11 cellular contexts compared by ENCODE assay signal in genomic region chr17:74192950-74193781, GRCh38. TPM values are rescaled to one million over a fixed set of nuclear protein-coding genes. Genes with fewer than 3 reads are reported as not detected.
DNase-seq lines count a peak whose midpoint lies in the region; ATAC-seq, FAIRE-seq and TF ChIP-seq lines count a peak whose summit lies in the region.
"Had no signal": no experiment of that assay in that cellular context is flagged by ENCODE, and none has a peak within 500 bp of the region (broad histone marks: within the 10 kb centered on the region; RNA-seq: fewer than 3 reads in every experiment).

No MANE protein-coding gene starts in this region.

- BruUV-seq in IMR-90 (replicated peaks; lab: Mats Ljungman, UMichigan): no TSS peak

- H3K79me1 ChIP-seq in IMR-90 (ENCODE audit: low read depth in 1 of 2, low read length in 2 of 2): no peaks in the 10 kb centered on the region

- no peaks in the 10 kb centered on the region for H3K9me3 ChIP-seq in IMR-90 (ENCODE audit: control insufficient read depth, insufficient read depth, low read length)

- TF ChIP-seq POLR2A in IMR-90 (IDR thresholded peaks at IDR 0.05; ENCODE audit: low read depth, low read length) (no peak), GM12892 (IDR thresholded peaks at IDR 0.05; ENCODE audit: low read depth, low read length) (no peak)

- H3K36me3 ChIP-seq in IMR-90 (ENCODE audit: control insufficient read depth, insufficient read depth, low read length): no peaks in the 10 kb centered on the region

- no peak overlapping the region for H3K23ac ChIP-seq in IMR-90 (ENCODE audit: low read depth, low read length)

- no peak overlapping the region for H3K9ac ChIP-seq in IMR-90 (ENCODE audit: low read depth, low read length)

- no peaks in the 10 kb centered on the region for H3K4me1 ChIP-seq in IMR-90 (ENCODE audit: control insufficient read depth, insufficient read depth, low read length)

- dilution Hi-C loops in IMR-90 (cut with HindIII; ENCODE audit: low sequenced_read_pairs, unreplicated experiment): no loop called here

- TF ChIP-seq CTCF in IMR-90 (conservative IDR thresholded peaks at IDR 0.05; ENCODE audit: low read depth, low read length) (no peak), RWPE1 (conservative IDR thresholded peaks at IDR 0.05; ENCODE audit: low read depth) (no peak)

- no peak overlapping the region for H4K8ac ChIP-seq in IMR-90 (ENCODE audit: low read depth in 2 of 2, low read length in 2 of 2)

- no peak overlapping the region for H2BK15ac ChIP-seq in IMR-90 (ENCODE audit: low read depth, low read length)

- 28% methylated on average over 2 of the region's 12 CpGs; no CpG with 5 or more reads in 1 of the 2 experiments for whole genome bisulfite sequencing in IMR-90 (ENCODE audit: extremely low coverage in 2 of 2, insufficient read length in 1 of 2), 2 experiments

- no peak overlapping the region for H3K4ac ChIP-seq in IMR-90 (ENCODE audit: low read depth, low read length)

- H3K27ac ChIP-seq in IMR-90 (ENCODE audit: insufficient read depth, low read length) (no peak overlapping the region), RWPE1 (peak overlapping the region; percentile 50)

- H3K9me1 ChIP-seq in IMR-90 (ENCODE audit: insufficient read depth, low read length): no peaks in the 10 kb centered on the region

- CTCF ChIA-PET in IMR-90 (lab: Yijun Ruan, JAX): no interaction called here
- CTCF ChIA-PET in RWPE1 (lab: Yijun Ruan, JAX): no interaction called here

- H3K56ac ChIP-seq in IMR-90 (ENCODE audit: extremely low read depth, insufficient read depth, low read length): no peak overlapping the region

- H2AK9ac ChIP-seq in IMR-90 (replicated peaks; ENCODE audit: low read depth, low read length, poor library complexity): no peak overlapping the region

- H3K14ac ChIP-seq in IMR-90 (replicated peaks; ENCODE audit: low read depth, low read length): no peak overlapping the region

- H2BK5ac ChIP-seq in IMR-90 (ENCODE audit: low read depth, low read length, poor library complexity, severe bottlenecking): no peak overlapping the region

- FAIRE-seq in GM12892 (lab: Jason Lieb, UNC): no peak
- FAIRE-seq: frontal cortex had no signal

- in situ Hi-C loops in IMR-90 (cut with MboI; ENCODE audit: low sequenced_read_pairs): loop anchor here (25.0 kb wide), 1 partner anchor 931 kb away; the partner anchor contains the start of gene CPSF4L

- H3K4me3 ChIP-seq in IMR-90 (ENCODE audit: insufficient read depth, low read depth, low read length): no peak overlapping the region

- no peak overlapping the region for H2BK20ac ChIP-seq in IMR-90 (ENCODE audit: low read depth, low read length)

- no peak overlapping the region for H2AK5ac ChIP-seq in IMR-90 (ENCODE audit: low read depth, low read length)

- H3K4me2 ChIP-seq in IMR-90 (ENCODE audit: low read depth, low read length): no peak overlapping the region

- no peaks in the 10 kb centered on the region for H4K20me1 ChIP-seq in IMR-90 (ENCODE audit: insufficient read depth, low read length)

- H4K5ac ChIP-seq in IMR-90 (ENCODE audit: low read depth, low read length): no peak overlapping the region

- POLR2A ChIA-PET in IMR-90 (lab: Charles Lee; ENCODE audit: unreplicated experiment): interaction anchor here (0.6 kb wide), 1 partner anchor 12 kb away, joined by 3 read pairs; no protein-coding TSS in a partner anchor
- POLR2A ChIA-PET in RWPE1 (lab: Yijun Ruan, JAX; ENCODE audit: low non-redundant PET): no interaction called here

- no peak overlapping the region for H3K18ac ChIP-seq in IMR-90 (ENCODE audit: low read depth, low read length)

- H4K91ac ChIP-seq in IMR-90 (ENCODE audit: insufficient read depth, low read depth, low read length): no peak overlapping the region

- DNase-seq in Ammon's horn (ENCODE audit: low spot score) (peak; percentile 83), IMR-90 (no peak), RWPE1 (ENCODE audit: low spot score) (no peak), left kidney (ENCODE audit: low read depth, low spot score) (peak; percentile 61), HT-29 (ENCODE audit: low spot score) (no peak), GM12892 (ENCODE audit: insufficient read length) (no peak)
- DNase-seq in activated T-cell treated with anti-CD3 and anti-CD28 coated beads, Interleukin-2, amount 50 U/mL, for 48 hours: no peak
- DNase-seq: Calu3 had no signal

- no peak overlapping the region for H2BK120ac ChIP-seq in IMR-90 (ENCODE audit: low read depth, low read length)

- ATAC-seq in IMR-90 (ENCODE audit: low read depth) (peak; percentile 37), GM19452 (IDR thresholded peaks at IDR 0.05; ENCODE audit: unreplicated experiment) (no peak)
- ATAC-seq: HCT116 had no signal

- peak overlapping the region; percentile 61 for H2AFZ ChIP-seq in IMR-90 (replicated peaks; ENCODE audit: low read length, poor library complexity)

- no peak for TF ChIP-seq RAD21 in IMR-90 (IDR thresholded peaks at IDR 0.05; ENCODE audit: low read length)

- peaks cover 25% of the 10 kb centered on the region; the same call in 1 of the 2 replicates for H3K27me3 ChIP-seq in IMR-90 (ENCODE audit: control insufficient read depth, insufficient read depth, low read length)

- intact Hi-C loops in IMR-90 (cut with micrococcal nuclease): no loop called here

TF ChIP-seq in IMR-90, 13 proteins besides CTCF, POLR2A, EP300 and RAD21:
- TF ChIP-seq RCOR1 (IDR thresholded peaks at IDR 0.05; ENCODE audit: insufficient replicate concordance, low read length) (no peak), MAZ (IDR thresholded peaks at IDR 0.05; ENCODE audit: borderline replicate concordance, low read depth, low read length) (no peak), BHLHE40 (IDR thresholded peaks at IDR 0.05; ENCODE audit: low read depth, low read length) (no peak), MAFK (IDR thresholded peaks at IDR 0.05; ENCODE audit: low read depth, low read length) (no peak), FOS (IDR thresholded peaks at IDR 0.05; ENCODE audit: low read depth, low read length) (no peak), NFE2L2 (IDR thresholded peaks at IDR 0.05; ENCODE audit: low read depth, low read length) (no peak), USF2 (IDR thresholded peaks at IDR 0.05; ENCODE audit: low read depth, low read length) (no peak), RFX5 (IDR thresholded peaks at IDR 0.05; ENCODE audit: low read depth, low read length) (no peak)

RNA-seq across cellular contexts. Expression of gene RPL38, which starts 10.3 kb away (rescaled TPM):
- total RNA-seq in IMR-90 (2012; rRNA removed): 111 and 296 TPM in 2 replicates
- polyA plus RNA-seq in IMR-90 (2012; rRNA removed): 527 and 1,407 TPM in 2 replicates
- polyA plus RNA-seq in IMR-90 (2012; cell fraction: cytosol; rRNA removed): 155 and 223 TPM in 2 replicates
- polyA plus RNA-seq in IMR-90 (2012; cell fraction: nucleus; rRNA removed; ENCODE audit: low replicate concordance): 49.6 and 193 TPM in 2 replicates
- total RNA-seq in HT-29 (2014; rRNA removed; shearing (Covaris generic)): 1,500 and 1,729 TPM in 2 replicates
- 3,198 TPM for polyA plus RNA-seq in GM12892 (2012; ENCODE audit: missing spikeins)

RNA-seq across cellular contexts. Expression of gene TTYH2, which starts 20.2 kb away (rescaled TPM):
- total RNA-seq in IMR-90 (2012; rRNA removed): 2.3 and 4.2 TPM in 2 replicates
- 5.7 and 6.8 TPM in 2 replicates for polyA plus RNA-seq in IMR-90 (2012; rRNA removed)
- 3.1 and 6.8 TPM in 2 replicates for polyA plus RNA-seq in IMR-90 (2012; cell fraction: cytosol; rRNA removed)
- 7.1 and 22.1 TPM in 2 replicates for polyA plus RNA-seq in IMR-90 (2012; cell fraction: nucleus; rRNA removed; ENCODE audit: low replicate concordance)
- total RNA-seq in HT-29 (2014; rRNA removed; shearing (Covaris generic)): 0.05 and 0.33 TPM in 2 replicates
- polyA plus RNA-seq in GM12892 (2012; ENCODE audit: missing spikeins): 5.6 TPM

Comparison
In these comparisons a context has a peak if more than half of its experiments do, and no peak if none do; other contexts are left out.
1. DNase-seq: peak in Ammon's horn (single experiment) and left kidney (single experiment); none in IMR-90 (single experiment), RWPE1 (single experiment), HT-29 (single experiment), GM12892 (single experiment) and activated T-cell treated with anti-CD3 and anti-CD28 coated beads, Interleukin-2, amount 50 U/mL, for 48 hours (0 of 2).